ENCODE assay signal across 9 cellular contexts in the genomic region with DNA sequence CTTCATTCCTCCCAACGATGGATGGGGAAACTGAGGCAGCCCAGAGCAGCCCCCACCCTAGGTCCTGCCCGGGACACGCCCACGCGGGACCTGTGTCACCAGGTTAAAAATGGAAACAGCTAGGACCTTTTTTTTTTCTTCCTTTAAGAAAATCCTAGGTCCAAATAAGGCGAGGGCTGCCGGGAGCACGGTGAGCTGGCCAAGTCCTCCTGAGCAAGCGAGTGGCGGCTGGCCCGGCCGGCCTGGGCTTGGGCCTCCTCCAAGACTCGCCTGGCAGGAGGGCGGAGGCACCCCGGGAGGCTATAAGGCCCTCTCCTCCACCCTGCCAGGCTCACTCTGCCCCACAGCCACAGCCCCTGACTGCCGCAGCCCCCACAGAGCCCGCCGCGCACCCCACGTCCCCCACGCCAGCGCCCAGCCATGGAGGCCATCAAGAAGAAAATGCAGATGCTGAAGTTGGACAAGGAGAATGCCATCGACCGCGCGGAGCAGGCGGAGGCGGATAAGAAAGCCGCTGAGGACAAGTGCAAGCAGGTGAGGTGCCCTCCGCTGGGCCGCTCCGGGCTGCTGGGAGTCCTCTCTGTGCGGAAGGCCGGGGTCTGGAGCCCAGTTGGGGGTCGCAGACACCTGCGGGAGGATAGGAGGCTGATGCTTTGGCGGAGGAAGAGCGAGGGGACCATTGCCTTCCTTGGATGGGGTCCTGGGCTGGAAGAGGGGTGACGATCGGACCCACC. TPM values are rescaled to one million over a fixed set of nuclear protein-coding genes. Genes with fewer than 3 reads are reported as not detected.
DNase-seq lines count a peak whose midpoint lies in the region; ATAC-seq and TF ChIP-seq lines count a peak whose summit lies in the region.
"Had no signal": no experiment of that assay in that cellular context is flagged by ENCODE, and none has a peak within 500 bp of the region (broad histone marks: within the 10 kb centered on the region; RNA-seq: fewer than 3 reads in every experiment).

No MANE protein-coding gene starts in this region.

- peaks cover 29 to 51% (median 37%) of the 10 kb centered on the region in 4 donors for H3K4me1 ChIP-seq in transverse colon

- no peaks in the 10 kb centered on the region for H3K27me3 ChIP-seq in transverse colon

- H3K27ac ChIP-seq in transverse colon, result peak overlapping the region; percentile 99 to 100 (median 100)
- H3K27ac ChIP-seq: 22Rv1 had no signal

- TF ChIP-seq CTCF in transverse colon (IDR thresholded peaks at IDR 0.05), result no peak

- intact Hi-C loops in left colon (cut with DNase I, micrococcal nuclease) (no loop called here), transverse colon (cut with DNase I; ENCODE audit: low total_unique reads) (no loop called here)

- H3K36me3 ChIP-seq in transverse colon, result no peaks in the 10 kb centered on the region

- in situ Hi-C loops in T47D (cut with HindIII; ENCODE audit: low pct_unique_long_range_greater_than_20kb, low sequenced_read_pairs) (no loop called here), transverse colon (cut with MboI; ENCODE audit: low pct_ligation_motif_present in 1 of 4, low pct_unique_long_range_greater_than_20kb in 1 of 4, low sequenced_read_pairs in 3 of 4) (no loop called here)

- no peak for TF ChIP-seq EP300 in transverse colon (IDR thresholded peaks at IDR 0.05; ENCODE audit: low read depth)

- DNase-seq in DMS 273 (lab: John Stamatoyannopoulos, UW; ENCODE audit: unreplicated experiment), result peak; percentile 38
- DNase-seq in DMS 273 treated with DMSO at 0.1 percent for 48 hours (lab: John Stamatoyannopoulos, UW), result no peak
- peak; percentile 38 to 44 for DNase-seq in T47D (ENCODE audit: low read depth in 1 of 2, low spot score in 1 of 2)
- DNase-seq in left colon, result peak; percentile 74 to 86
- DNase-seq in transverse colon, result peak; percentile 82
- DNase-seq in HuH-7.5 (ENCODE audit: low spot score), result no peak
- DNase-seq in NCI-H1930 (lab: John Stamatoyannopoulos, UW), result no peak

- no peaks in the 10 kb centered on the region for H3K9me3 ChIP-seq in transverse colon

- H3K4me3 ChIP-seq in transverse colon, result peak overlapping the region; percentile 31 to 50 (median 41)

- 68 to 72% methylated on average over 2 to 36 of the region's 40 CpGs for WGBS in transverse colon (ENCODE audit: low coverage in 1 of 2), 2 donors

- TF ChIP-seq POLR2A in transverse colon (IDR thresholded peaks at IDR 0.05), result peak; percentile 74

- ATAC-seq in left colon, result peak; percentile 47
- no peak for ATAC-seq in GM19328 (IDR thresholded peaks at IDR 0.05; ENCODE audit: unreplicated experiment)

RNA-seq across cellular contexts. Expression of a gene that starts 8.9 kb away (rescaled TPM):
- total RNA-seq in left colon, result 100 to 1,000 TPM; 280 to 300 TPM
- 100 to 1,000 TPM; 228 to 491 (median 288) TPM for total RNA-seq in transverse colon

RNA-seq across cellular contexts. Expression of a gene that starts 44.3 kb away (rescaled TPM):
- total RNA-seq in left colon, result 100 to 1,000 TPM; 143 to 172 TPM
- 100 to 1,000 TPM in 1 of 4 donors, 10 to 100 TPM in 3; 22.3 to 102 (median 67.9) TPM for total RNA-seq in transverse colon

Comparison
In these comparisons a context has a peak if more than half of its experiments do, and no peak if none do; other contexts are left out.
1. DNase-seq: peak in DMS 273 (single experiment), T47D (2 of 2), left colon (2 of 2) and transverse colon (single experiment); none in DMS 273 treated with DMSO at 0.1 percent for 48 hours (single experiment), HuH-7.5 (single experiment) and NCI-H1930 (0 of 2).